In genomic region chr11:8070417-8071101, GRCh38 we compare ENCODE assay signal across 8 cellular contexts. TPM values are rescaled to one million over a fixed set of nuclear protein-coding genes. Genes with fewer than 3 reads are reported as not detected.
DNase-seq lines count a peak whose midpoint lies in the region; ATAC-seq and TF ChIP-seq lines count a peak whose summit lies in the region.

No MANE protein-coding gene starts in this region.

- H3K9me3 ChIP-seq in adrenal gland (replicated peaks in 1 of 3): no peaks in the 10 kb centered on the region
- H3K9me3 ChIP-seq in neuronal stem cell (replicated peaks in 1 of 2; ENCODE audit: control insufficient read depth in 2 of 2, insufficient read depth in 1 of 2, low read depth in 1 of 2, low read length in 2 of 2): peaks cover 0 to 2% of the 10 kb centered on the region in 2 donors

- no peak overlapping the region for H3K18ac ChIP-seq in neuronal stem cell (ENCODE audit: low read length)

- intact Hi-C loops in adrenal gland (cut with DNase I): loop anchor here (5.0 kb wide), 2 partner anchors 33 to 38 kb away; no protein-coding TSS in a partner anchor

- H3K36me3 ChIP-seq in adrenal gland (replicated peaks in 1 of 2): no peaks in the 10 kb centered on the region
- H3K36me3 ChIP-seq in neuronal stem cell (replicated peaks in 1 of 2; ENCODE audit: control insufficient read depth in 2 of 2, insufficient read depth in 2 of 2, low read length in 2 of 2): no peaks in the 10 kb centered on the region

- WGBS in adrenal gland, 4 donors: 22 to 42% (median 35%) methylated on average over 3 of the region's 3 CpGs
- no CpG with 5 or more reads among the region's 3 CpGs for WGBS in neuronal stem cell (ENCODE audit: extremely low coverage in 2 of 2, insufficient read length in 2 of 2, insufficient replicate concordance in 1 of 2), 2 donors

- no peak overlapping the region for H4K8ac ChIP-seq in neuronal stem cell (ENCODE audit: low read depth, low read length)

- H3K14ac ChIP-seq in neuronal stem cell (ENCODE audit: low read length): no peak overlapping the region

- H3K27me3 ChIP-seq in adrenal gland (no peaks in the 10 kb centered on the region), neuronal stem cell (ENCODE audit: control insufficient read depth in 3 of 3, insufficient read depth in 3 of 3, low read depth in 1 of 3, low read length in 3 of 3) (peaks cover 0 to 48% (median 0%) of the 10 kb centered on the region in 3 experiments)

- ATAC-seq in GM18517 (IDR thresholded peaks at IDR 0.05; ENCODE audit: unreplicated experiment): no peak
- ATAC-seq in HG03460 (IDR thresholded peaks at IDR 0.05; ENCODE audit: unreplicated experiment): no peak

- H2BK15ac ChIP-seq in neuronal stem cell (ENCODE audit: low read length): no peak overlapping the region

- no peak overlapping the region for H2AFZ ChIP-seq in neuronal stem cell (ENCODE audit: low read length)

- H3K27ac ChIP-seq in adrenal gland (no peak overlapping the region), neuronal stem cell (replicated peaks; ENCODE audit: low read length) (no peak overlapping the region)

- H2BK120ac ChIP-seq in neuronal stem cell (ENCODE audit: low read depth, low read length): no peak overlapping the region

- no peak overlapping the region for H3K4me2 ChIP-seq in neuronal stem cell (ENCODE audit: insufficient read depth, low read length, poor library complexity, severe bottlenecking)

- H3K4me3 ChIP-seq in adrenal gland (no peak overlapping the region), neuronal stem cell (ENCODE audit: low read length in 2 of 2) (no peak overlapping the region)

- no peaks in the 10 kb centered on the region for H3K79me1 ChIP-seq in neuronal stem cell (ENCODE audit: low read depth, low read length)

- no peak overlapping the region for H3K4ac ChIP-seq in neuronal stem cell (ENCODE audit: low read length)

- H4K91ac ChIP-seq in neuronal stem cell (ENCODE audit: low read depth, low read length, poor library complexity): no peak overlapping the region

- H3K23ac ChIP-seq in neuronal stem cell (ENCODE audit: low read depth, low read length, poor library complexity): no peak overlapping the region

- no peak overlapping the region for H2BK12ac ChIP-seq in neuronal stem cell (ENCODE audit: low read length)

- H2BK5ac ChIP-seq in neuronal stem cell (ENCODE audit: low read length): no peak overlapping the region

- H3K4me1 ChIP-seq in adrenal gland (replicated peaks in 1 of 2) (peaks cover 19 to 24% of the 10 kb centered on the region in 2 donors), neuronal stem cell (ENCODE audit: control insufficient read depth in 2 of 2, insufficient read depth in 1 of 2, low read depth in 1 of 2, low read length in 2 of 2) (peaks cover 10 to 14% of the 10 kb centered on the region in 2 donors)

- H3K9ac ChIP-seq in neuronal stem cell (ENCODE audit: low read depth, low read length, poor library complexity): no peak overlapping the region

- DNase-seq in NCI-H510A treated with DMSO at 0.1 percent for 48 hours (lab: John Stamatoyannopoulos, UW) (peak; percentile 1), NCI-H510A (lab: John Stamatoyannopoulos, UW) (no peak), HuH-7.5 (ENCODE audit: low spot score) (peak; percentile 25), adrenal gland (peak in 2 of 7 donors; percentile 29 to 54), left kidney (ENCODE audit: low read depth, low spot score) (peak; percentile 67), neuronal stem cell (ENCODE audit: low spot score) (no peak)

- TF ChIP-seq POLR2A in adrenal gland (IDR thresholded peaks at IDR 0.05): no peak

- H2AK5ac ChIP-seq in neuronal stem cell (ENCODE audit: low read depth, low read length): no peak overlapping the region

- peak in 5 of 6 experiments; percentile 51 to 62 (median 58) for TF ChIP-seq CTCF in adrenal gland (IDR thresholded peaks at IDR 0.05)

RNA-seq across cellular contexts. Expression of gene TUB, which starts 10.5 kb away (rescaled TPM):
- 10 to 100 TPM in 6 of 8 donors, 1 to 10 TPM in 2; 7.7 to 26.8 (median 14.9) TPM for total RNA-seq in adrenal gland
- polyA plus RNA-seq in adrenal gland: 10 to 100 TPM in 2 of 3 donors, 1 to 10 TPM in 1; 2.8 to 12.9 (median 10.5) TPM
- polyA plus RNA-seq in neuronal stem cell (2013, experiment 1 of 2): 20.7 TPM
- 20.5 TPM for polyA plus RNA-seq in neuronal stem cell (2013, experiment 2 of 2)

Comparison
In these comparisons a context has a peak if more than half of its experiments do, and no peak if none do; other contexts are left out.
1. DNase-seq: peak in NCI-H510A treated with DMSO at 0.1 percent for 48 hours (single experiment), HuH-7.5 (single experiment) and left kidney (single experiment); none in NCI-H510A (single experiment) and neuronal stem cell (single experiment).